ENCODE assay signal across 28 cellular contexts in the genomic region with DNA sequence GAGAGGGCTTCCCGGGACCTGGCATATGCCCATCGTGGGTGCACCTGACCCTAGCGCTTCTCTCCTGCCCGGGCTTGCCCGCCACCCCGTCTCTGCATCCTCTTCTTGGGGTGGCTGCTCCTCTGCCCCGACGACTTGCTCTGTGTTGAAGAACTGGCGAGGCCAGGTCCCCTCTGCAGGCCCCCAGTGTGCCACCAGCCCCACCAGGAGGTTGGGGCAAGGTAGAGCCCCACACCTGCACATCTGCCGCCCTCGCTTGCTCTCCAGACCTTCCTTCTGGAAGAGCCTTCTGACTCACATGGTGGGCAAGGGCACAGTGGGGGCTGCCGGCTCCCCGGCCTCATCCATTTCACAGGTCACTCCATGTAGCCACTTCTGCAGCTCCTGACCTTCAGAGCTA.
"Had no signal": no experiment of that assay in that cellular context is flagged by ENCODE, and none has a peak within 500 bp of the region (broad histone marks: within the 10 kb centered on the region; RNA-seq: fewer than 3 reads in every experiment).

No MANE protein-coding gene starts in this region.

- DNase-seq: stimulated activated CD4-positive, alpha-beta T cell treated with anti-CD3 and anti-CD28 coated beads, Interleukin-2, amount 100 ng/mL, for 48 hours; stimulated activated CD4-positive, alpha-beta T cell treated with anti-CD3 and anti-CD28 coated beads, Interleukin-4, amount 100 ng/mL, for 1 hour; stimulated activated CD4-positive, alpha-beta T cell treated with anti-CD3 and anti-CD28 coated beads, Interleukin-4, amount 100 ng/mL, for 24 hours; stimulated activated CD4-positive, alpha-beta T cell treated with anti-CD3 and anti-CD28 coated beads, Interleukin-4, amount 100 ng/mL, for 4 hours; stimulated activated CD8-positive, alpha-beta memory T cell treated with anti-CD3 and anti-CD28 coated beads, Interleukin-4, amount 100 ng/mL, for 48 hours; stimulated activated naive B cell treated with anti-CD40 and anti-IgM and Interleukin-4, amounts not matched to agents 10 μg/mL and 1 μg/mL and 100 μg/mL, for 72 hours; stimulated activated naive CD4-positive, alpha-beta T cell; stimulated activated naive CD4-positive, alpha-beta T cell treated with Interleukin-2 at 50 U/mL for 16 hours; stimulated activated naive CD8-positive, alpha-beta T cell treated with anti-CD3 and anti-CD28 coated beads, Interleukin-15, amount 100 ng/mL, for 72 hours; stimulated activated naive CD8-positive, alpha-beta T cell treated with anti-CD3 and anti-CD28 coated beads, Interleukin-15, Interleukin-2, amounts not matched to agents 100 U/mL and 50 U/mL, for 24 hours; stomach; substantia nigra; testis; thyroid gland; tibial artery; transverse colon; trophoblast cell; upper lobe of left lung; upper lobe of right lung; uterus had no signal

- H3K36me3 ChIP-seq: thoracic aorta, thyroid gland, transverse colon, upper lobe of left lung, upper lobe of right lung, uterus had no signal

- H3K4me3 ChIP-seq: stomach, suprapubic skin, testis, thoracic aorta, thyroid gland, tibial artery, tibial nerve, transverse colon, upper lobe of left lung, upper lobe of right lung, uterus, vagina had no signal

- H3K9me3 ChIP-seq: stomach, suprapubic skin, testis, thoracic aorta, thyroid gland, tibial artery, tibial nerve, transverse colon, upper lobe of left lung, upper lobe of right lung, uterus, vagina had no signal

- H3K4me3 Mint-ChIP-seq: stimulated activated effector memory CD8-positive, alpha-beta T cell treated with anti-CD3 and anti-CD28 coated beads, Interleukin-12 subunit alpha, Interleukin-12 subunit beta, amount 100 ng/mL, for 72 hours; stimulated activated memory B cell treated with anti-CD40 and anti-IgM and Interleukin-4, amounts not matched to agents 10 μg/mL and 1 μg/mL and 100 μg/mL, for 72 hours; stimulated activated naive B cell treated with anti-CD40 and anti-IgM and Interleukin-4, amounts not matched to agents 10 μg/mL and 1 μg/mL and 100 μg/mL, for 72 hours; stimulated activated naive CD8-positive, alpha-beta T cell treated with anti-CD3 and anti-CD28 coated beads, Interleukin-15, amount 100 ng/mL, for 72 hours; stimulated activated naive CD8-positive, alpha-beta T cell treated with anti-CD3 and anti-CD28 coated beads, Interleukin-15, Interleukin-2, amounts not matched to agents 100 ng/mL and 50 ng/mL, for 24 hours; type B pancreatic cell had no signal

- ATAC-seq: stimulated activated effector memory CD8-positive, alpha-beta T cell treated with anti-CD3 and anti-CD28 coated beads, Interleukin-12 subunit alpha, Interleukin-12 subunit beta, amount 100 ng/mL, for 72 hours; stimulated activated memory B cell treated with anti-CD40 and anti-IgM and Interleukin-4, amounts not matched to agents 10 μg/mL and 1 μg/mL and 100 μg/mL, for 72 hours; stimulated activated naive B cell treated with anti-CD40 and anti-IgM and Interleukin-4, amounts not matched to agents 10 μg/mL and 1 μg/mL and 100 μg/mL, for 72 hours; stimulated activated naive CD8-positive, alpha-beta T cell treated with anti-CD3 and anti-CD28 coated beads, Interleukin-15, amount 100 ng/mL, for 72 hours; stimulated activated naive CD8-positive, alpha-beta T cell treated with anti-CD3 and anti-CD28 coated beads, Interleukin-15, Interleukin-2, amounts not matched to agents 100 U/mL and 50 U/mL, for 24 hours; upper lobe of right lung had no signal

- H3K27me3 ChIP-seq: stomach, suprapubic skin, testis, thyroid gland, tibial artery, tibial nerve, transverse colon, upper lobe of left lung, upper lobe of right lung, uterus, vagina had no signal

- H3K27ac Mint-ChIP-seq: stimulated activated effector memory CD8-positive, alpha-beta T cell treated with anti-CD3 and anti-CD28 coated beads, Interleukin-12 subunit alpha, Interleukin-12 subunit beta, amount 100 ng/mL, for 72 hours; stimulated activated memory B cell treated with anti-CD40 and anti-IgM and Interleukin-4, amounts not matched to agents 10 μg/mL and 1 μg/mL and 100 μg/mL, for 72 hours; stimulated activated naive B cell treated with anti-CD40 and anti-IgM and Interleukin-4, amounts not matched to agents 10 μg/mL and 1 μg/mL and 100 μg/mL, for 72 hours; stimulated activated naive CD8-positive, alpha-beta T cell treated with anti-CD3 and anti-CD28 coated beads, Interleukin-15, Interleukin-2, amounts not matched to agents 100 ng/mL and 50 ng/mL, for 24 hours; type B pancreatic cell had no signal

- H3K4me1 ChIP-seq: stomach, suprapubic skin, testis, thyroid gland, tibial artery, transverse colon, upper lobe of left lung, upper lobe of right lung, uterus, vagina had no signal

- H3K36me3 Mint-ChIP-seq: stimulated activated effector memory CD8-positive, alpha-beta T cell treated with anti-CD3 and anti-CD28 coated beads, Interleukin-12 subunit alpha, Interleukin-12 subunit beta, amount 100 ng/mL, for 72 hours; stimulated activated memory B cell treated with anti-CD40 and anti-IgM and Interleukin-4, amounts not matched to agents 10 μg/mL and 1 μg/mL and 100 μg/mL, for 72 hours; type B pancreatic cell had no signal

- H3K9me3 Mint-ChIP-seq: stimulated activated effector memory CD8-positive, alpha-beta T cell treated with anti-CD3 and anti-CD28 coated beads, Interleukin-12 subunit alpha, Interleukin-12 subunit beta, amount 100 ng/mL, for 72 hours; stimulated activated memory B cell treated with anti-CD40 and anti-IgM and Interleukin-4, amounts not matched to agents 10 μg/mL and 1 μg/mL and 100 μg/mL, for 72 hours; stimulated activated naive B cell treated with anti-CD40 and anti-IgM and Interleukin-4, amounts not matched to agents 10 μg/mL and 1 μg/mL and 100 μg/mL, for 72 hours; stimulated activated naive CD8-positive, alpha-beta T cell treated with anti-CD3 and anti-CD28 coated beads, Interleukin-15, amount 100 ng/mL, for 72 hours; stimulated activated naive CD8-positive, alpha-beta T cell treated with anti-CD3 and anti-CD28 coated beads, Interleukin-15, Interleukin-2, amounts not matched to agents 100 ng/mL and 50 ng/mL, for 24 hours; type B pancreatic cell had no signal

- H3K4me1 Mint-ChIP-seq: stimulated activated effector memory CD8-positive, alpha-beta T cell treated with anti-CD3 and anti-CD28 coated beads, Interleukin-12 subunit alpha, Interleukin-12 subunit beta, amount 100 ng/mL, for 72 hours; stimulated activated memory B cell treated with anti-CD40 and anti-IgM and Interleukin-4, amounts not matched to agents 10 μg/mL and 1 μg/mL and 100 μg/mL, for 72 hours; stimulated activated naive B cell treated with anti-CD40 and anti-IgM and Interleukin-4, amounts not matched to agents 10 μg/mL and 1 μg/mL and 100 μg/mL, for 72 hours; stimulated activated naive CD8-positive, alpha-beta T cell treated with anti-CD3 and anti-CD28 coated beads, Interleukin-15, amount 100 ng/mL, for 72 hours had no signal

- H3K27me3 Mint-ChIP-seq: stimulated activated naive B cell treated with anti-CD40 and anti-IgM and Interleukin-4, amounts not matched to agents 10 μg/mL and 1 μg/mL and 100 μg/mL, for 72 hours; stimulated activated naive CD8-positive, alpha-beta T cell treated with anti-CD3 and anti-CD28 coated beads, Interleukin-15, amount 100 ng/mL, for 72 hours; stimulated activated naive CD8-positive, alpha-beta T cell treated with anti-CD3 and anti-CD28 coated beads, Interleukin-15, Interleukin-2, amounts not matched to agents 100 ng/mL and 50 ng/mL, for 24 hours; type B pancreatic cell had no signal

- H3K27ac ChIP-seq: stomach, suprapubic skin, testis, thoracic aorta, thyroid gland, tibial artery, transverse colon, upper lobe of left lung, upper lobe of right lung, uterus, vagina had no signal
